In genomic region chr7:87059525-87060287, GRCh38 we compare ENCODE assay signal across 8 cellular contexts. TPM values are rescaled to one million over a fixed set of nuclear protein-coding genes. Genes with fewer than 3 reads are reported as not detected.
A peak's percentile ranks its signal among the peaks of the same experiment; 100 is the strongest.
DNase-seq lines count a peak whose midpoint lies in the region; ATAC-seq and TF ChIP-seq lines count a peak whose summit lies in the region.

Gene ELAPOR2, minus strand, starts transcription at chr7:87059654. Its CDS starts 141 bp downstream, at chr7:87059513.

- peak within 1 kb of the TSS; percentile 76 for H3K4me3 Mint-ChIP-seq in activated CD4-positive, alpha-beta memory T cell treated with anti-CD3 and anti-CD28 coated beads for 36 hours

- peak; percentile 96 for ATAC-seq in HG03354 (IDR thresholded peaks at IDR 0.05; ENCODE audit: poor library complexity, severe bottlenecking, unreplicated experiment)
- ATAC-seq in lower lobe of right lung, result peak; percentile 98 to 99

- no peak within 1 kb of the TSS for H3K27ac Mint-ChIP-seq in activated CD4-positive, alpha-beta memory T cell treated with anti-CD3 and anti-CD28 coated beads for 36 hours

- CTCF ChIA-PET in BJ (lab: Yijun Ruan, JAX), result interaction anchor here (0.9 kb wide), 1 partner anchor 132 kb away, joined by 3 read pairs; no protein-coding TSS in a partner anchor
- CTCF ChIA-PET in activated CD4-positive, alpha-beta memory T cell treated with anti-CD3 and anti-CD28 coated beads for 36 hours (lab: Charles Lee), result interaction anchor here (1.0 to 3.7 kb wide), 8 partner anchors 13 to 160 kb away, joined by 4 to 27 read pairs (median 6); partner anchors contain the start of genes DMTF1 and TMEM243

- H3K4me1 ChIP-seq in ectodermal cell (ENCODE audit: control insufficient read depth, insufficient read depth, low read length), result no peaks in the 10 kb centered on the region
- peaks cover 25% of the 10 kb centered on the region for H3K4me1 ChIP-seq in lower lobe of right lung

- H3K4me3 ChIP-seq in BJ (ENCODE audit: low read depth, low read length) (peak within 1 kb of the TSS; percentile 42), ectodermal cell (ENCODE audit: insufficient read depth, low read depth, low read length) (peak within 1 kb of the TSS; percentile 55), lower lobe of right lung (peak within 1 kb of the TSS; percentile 72)

- peaks cover 11% of the 10 kb centered on the region for H3K4me1 Mint-ChIP-seq in activated CD4-positive, alpha-beta memory T cell treated with anti-CD3 and anti-CD28 coated beads for 36 hours (ENCODE audit: low read depth)

- no peaks in the 10 kb centered on the region for H3K9me3 ChIP-seq in ectodermal cell (ENCODE audit: control insufficient read depth, low read length)
- no peaks in the 10 kb centered on the region for H3K9me3 ChIP-seq in lower lobe of right lung

- DNase-seq in BJ (ENCODE audit: low read depth) (no peak), NCI-H510A treated with DMSO at 0.1 percent for 48 hours (lab: John Stamatoyannopoulos, UW) (peak; percentile 44), lower lobe of right lung (peak; percentile 80)
- peak; percentile 86 for DNase-seq in activated CD4-positive, alpha-beta memory T cell treated with anti-CD3 and anti-CD28 coated beads for 36 hours
- DNase-seq in stimulated activated CD4-positive, alpha-beta T cell treated with anti-CD3 and anti-CD28 coated beads, TNF-alpha, amount 100 ng/mL, for 4 hours (ENCODE audit: low read depth in 3 of 3), result peak; percentile 68 to 77 (median 73)

- TF ChIP-seq CTCF in BJ (IDR thresholded peaks at IDR 0.05; ENCODE audit: insufficient read depth, low read depth, low read length) (peak; percentile 37), lower lobe of right lung (IDR thresholded peaks at IDR 0.05) (peak; percentile 40)

- H3K27me3 Mint-ChIP-seq in activated CD4-positive, alpha-beta memory T cell treated with anti-CD3 and anti-CD28 coated beads for 36 hours, result peaks cover 7% of the 10 kb centered on the region

- TF ChIP-seq POLR2A in GM19099 (IDR thresholded peaks at IDR 0.05; ENCODE audit: extremely low read depth, insufficient read length, low read depth), result peak; percentile 60

- POLR2A ChIA-PET in BJ (lab: Charles Lee), result no interaction called here
- POLR2A ChIA-PET in activated CD4-positive, alpha-beta memory T cell treated with anti-CD3 and anti-CD28 coated beads for 36 hours (lab: Charles Lee), result interaction anchor here (0.8 to 1.2 kb wide), 4 partner anchors 81 to 95 kb away, joined by 3 to 4 read pairs (median 4); partner anchors contain the start of gene DMTF1

- H3K27ac ChIP-seq in ectodermal cell (ENCODE audit: insufficient read depth, low read depth, low read length, poor library complexity, severe bottlenecking), result no peak within 1 kb of the TSS
- peak within 1 kb of the TSS; percentile 53 for H3K27ac ChIP-seq in lower lobe of right lung

- no peaks in the 10 kb centered on the region for H3K9me3 Mint-ChIP-seq in activated CD4-positive, alpha-beta memory T cell treated with anti-CD3 and anti-CD28 coated beads for 36 hours

- no peaks in the 10 kb centered on the region for H3K36me3 Mint-ChIP-seq in activated CD4-positive, alpha-beta memory T cell treated with anti-CD3 and anti-CD28 coated beads for 36 hours

- H3K36me3 ChIP-seq in BJ (ENCODE audit: control insufficient read depth, insufficient read depth, low read length) (no peaks in the 10 kb centered on the region), ectodermal cell (ENCODE audit: control insufficient read depth, insufficient read depth, low read length) (no peaks in the 10 kb centered on the region), lower lobe of right lung (no peaks in the 10 kb centered on the region)

- intact Hi-C loops in activated CD4-positive, alpha-beta memory T cell treated with anti-CD3 and anti-CD28 coated beads for 36 hours (cut with micrococcal nuclease), result loop anchor here (1.0 to 5.0 kb wide), 5 partner anchors 89 to 177 kb away; no protein-coding TSS in a partner anchor
- intact Hi-C loops in lower lobe of right lung (cut with DNase I), result no loop called here

- peaks cover 3% of the 10 kb centered on the region; the same call in 1 of the 2 replicates for H3K27me3 ChIP-seq in BJ (ENCODE audit: control insufficient read depth, insufficient read depth, low read length)
- H3K27me3 ChIP-seq in ectodermal cell (ENCODE audit: control insufficient read depth, insufficient read depth, low read length, poor library complexity, severe bottlenecking), result peaks cover 20% of the 10 kb centered on the region
- H3K27me3 ChIP-seq in lower lobe of right lung (ENCODE audit: low read depth), result no peaks in the 10 kb centered on the region

- WGBS in ectodermal cell, 2 experiments, result 1 to 2% methylated on average over 68 to 70 of the region's 70 CpGs

RNA-seq across cellular contexts. Expression of gene ELAPOR2, which starts in this region (rescaled TPM):
- 1.4 and 2.4 TPM in 2 replicates for polyA plus RNA-seq in BJ (2011; rRNA removed)
- polyA minus RNA-seq in BJ (2011; rRNA and poly(A)+ RNA removed), result 1.9 and 5.0 TPM in 2 replicates
- total RNA-seq in activated CD4-positive, alpha-beta memory T cell treated with anti-CD3 and anti-CD28 coated beads for 36 hours, result 1 to 10 TPM; 4.0 to 4.1 TPM
- 57.2 TPM for polyA plus RNA-seq in ectodermal cell (2013, experiment 1 of 4)
- 63.1 TPM for polyA plus RNA-seq in ectodermal cell (2013, experiment 2 of 4)
- 50.2 TPM for polyA plus RNA-seq in ectodermal cell (2013, experiment 3 of 4)
- 58.4 TPM for polyA plus RNA-seq in ectodermal cell (2013, experiment 4 of 4)
- 90.8 TPM for total RNA-seq in lower lobe of right lung

Comparison
In these comparisons a context has a peak if more than half of its experiments do, and no peak if none do; other contexts are left out.
1. RNA of gene ELAPOR2 (total RNA-seq): 90.8 TPM in lower lobe of right lung (single experiment); 4.0 to 4.1 TPM in activated CD4-positive, alpha-beta memory T cell treated with anti-CD3 and anti-CD28 coated beads for 36 hours; every median in the first group is over 10 times any median in the second.
2. Peak in every context shown above with its lines, with median percentiles within 50 percentile points of each other: H3K4me3 ChIP-seq.